ENCODE assay signal across 19 cellular contexts in the genomic region with DNA sequence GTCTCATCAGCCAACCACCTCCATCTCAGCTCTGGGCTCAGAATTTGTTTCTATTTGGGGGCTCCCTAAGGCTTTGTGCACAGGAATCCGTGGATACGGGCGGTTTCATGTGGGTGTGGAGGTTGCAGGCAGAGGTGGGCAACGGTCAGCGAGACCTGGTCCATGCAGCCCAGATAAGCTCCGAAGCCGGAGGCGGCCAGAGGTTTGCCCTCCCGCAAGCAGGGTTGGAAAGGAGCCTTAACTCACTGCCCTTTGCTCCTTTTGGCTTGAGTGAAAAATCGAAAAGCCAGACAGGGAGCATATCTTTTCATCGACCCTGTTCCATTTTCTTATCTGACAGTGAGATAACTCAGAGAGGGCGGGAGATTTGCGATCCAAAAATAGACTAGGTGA. TPM values are rescaled to one million over a fixed set of nuclear protein-coding genes. Genes with fewer than 3 reads are reported as not detected.
DNase-seq lines count a peak whose midpoint lies in the region; ATAC-seq and TF ChIP-seq lines count a peak whose summit lies in the region.
"Had no signal": no experiment of that assay in that cellular context is flagged by ENCODE, and none has a peak within 500 bp of the region (broad histone marks: within the 10 kb centered on the region; RNA-seq: fewer than 3 reads in every experiment).

No MANE protein-coding gene starts in this region.

- no peak overlapping the region for H2BK15ac ChIP-seq in mesendoderm (replicated peaks; ENCODE audit: low read depth)

- H2AK5ac ChIP-seq in mesendoderm (ENCODE audit: low read length) = no peak overlapping the region

- DNase-seq in SK-N-DZ (ENCODE audit: low spot score) (peak; percentile 8), dorsolateral prefrontal cortex (peak in 2 of 10 donors; percentile 13 to 50), mesendoderm (peak; percentile 18), GM19240 (ENCODE audit: insufficient read length, low spot score) (no peak), HCEC 1CT (no peak)
- no peak for DNase-seq in stimulated activated effector memory CD8-positive, alpha-beta T cell treated with anti-CD3 and anti-CD28 coated beads, Interleukin-12 subunit alpha, Interleukin-12 subunit beta, amount 100 ng/mL, for 72 hours (ENCODE audit: low spot score in 2 of 2)
- DNase-seq: activated CD4-positive, alpha-beta T cell treated with anti-CD3 and anti-CD28 coated beads for 36 hours; activated CD8-positive, alpha-beta memory T cell treated with anti-CD3 and anti-CD28 coated beads, Interleukin-2, amount 50 U/mL, for 48 hours; activated naive CD4-positive, alpha-beta T cell treated with anti-CD3 and anti-CD28 coated beads, Interleukin-2, amount 50 U/mL, for 16 hours; central memory CD4-positive, alpha-beta T cell; DMS 273 treated with DMSO at 0.1 percent for 48 hours; foreskin keratinocyte had no signal

- no peaks in the 10 kb centered on the region for H3K36me3 ChIP-seq in mesendoderm (ENCODE audit: control insufficient read depth, insufficient read depth, low read length)

- H3K4me1 ChIP-seq in mesendoderm (ENCODE audit: control insufficient read depth, low read depth, low read length) = no peaks in the 10 kb centered on the region
- H3K4me1 ChIP-seq: foreskin keratinocyte had no signal

- H3K9me3 Mint-ChIP-seq in stimulated activated effector memory CD8-positive, alpha-beta T cell treated with anti-CD3 and anti-CD28 coated beads, Interleukin-12 subunit alpha, Interleukin-12 subunit beta, amount 100 ng/mL, for 72 hours = no peaks in the 10 kb centered on the region

- TF ChIP-seq CTCF in dorsolateral prefrontal cortex (IDR thresholded peaks at IDR 0.05 in 54 of 56, conservative IDR thresholded peaks at IDR 0.05 in 2 of 56; ENCODE audit: low read depth in 1 of 56, partially characterized antibody in 56 of 56) = no peak

- no peak overlapping the region for H3K4ac ChIP-seq in mesendoderm (ENCODE audit: low read depth, low read length)

- H3K79me1 ChIP-seq in mesendoderm (ENCODE audit: low read length) = no peaks in the 10 kb centered on the region

- peak overlapping the region; percentile 76 to 99 (median 96) for H3K27ac ChIP-seq in dorsolateral prefrontal cortex
- no peak overlapping the region for H3K27ac ChIP-seq in mesendoderm (ENCODE audit: low read depth, low read length)
- H3K27ac ChIP-seq: foreskin keratinocyte, HL-60, KMS-11 had no signal

- H3K79me2 ChIP-seq in mesendoderm (ENCODE audit: control insufficient read depth, insufficient read depth, low read length) = no peaks in the 10 kb centered on the region

- H4K5ac ChIP-seq in mesendoderm (ENCODE audit: low read length) = no peak overlapping the region

- peak; percentile 13 for ATAC-seq in stimulated activated effector memory CD8-positive, alpha-beta T cell treated with anti-CD3 and anti-CD28 coated beads, Interleukin-12 subunit alpha, Interleukin-12 subunit beta, amount 100 ng/mL, for 72 hours
- no peak for ATAC-seq in HG03432 (IDR thresholded peaks at IDR 0.05; ENCODE audit: unreplicated experiment)
- ATAC-seq: activated CD4-positive, alpha-beta T cell treated with anti-CD3 and anti-CD28 coated beads for 36 hours; foreskin keratinocyte had no signal

- no peak overlapping the region for H3K18ac ChIP-seq in mesendoderm (ENCODE audit: low read length)

- no peak overlapping the region for H4K8ac ChIP-seq in mesendoderm (ENCODE audit: low read depth, low read length)

- H3K27me3 ChIP-seq in dorsolateral prefrontal cortex = no peaks in the 10 kb centered on the region
- no peaks in the 10 kb centered on the region for H3K27me3 ChIP-seq in mesendoderm (ENCODE audit: insufficient read depth, low read length, poor library complexity)

- no peaks in the 10 kb centered on the region for H3K36me3 Mint-ChIP-seq in stimulated activated effector memory CD8-positive, alpha-beta T cell treated with anti-CD3 and anti-CD28 coated beads, Interleukin-12 subunit alpha, Interleukin-12 subunit beta, amount 100 ng/mL, for 72 hours

- no peak overlapping the region for H3K4me3 Mint-ChIP-seq in stimulated activated effector memory CD8-positive, alpha-beta T cell treated with anti-CD3 and anti-CD28 coated beads, Interleukin-12 subunit alpha, Interleukin-12 subunit beta, amount 100 ng/mL, for 72 hours
- H3K4me3 Mint-ChIP-seq: activated CD4-positive, alpha-beta T cell treated with anti-CD3 and anti-CD28 coated beads for 36 hours had no signal

- peak overlapping the region; percentile 44 for H3K4me2 ChIP-seq in mesendoderm (ENCODE audit: low read length)
- H3K4me2 ChIP-seq: KMS-11 had no signal

- H3K23ac ChIP-seq in mesendoderm (ENCODE audit: low read length) = no peak overlapping the region

- no peak overlapping the region for H2BK120ac ChIP-seq in mesendoderm (ENCODE audit: low read depth, low read length)

- intact Hi-C loops in dorsolateral prefrontal cortex (cut with DNase I) = loop anchor here in 1 of 2 donors (10.0 kb wide), 2 partner anchors 60 to 170 kb away; no protein-coding TSS in a partner anchor

- no peak overlapping the region for H3K27ac Mint-ChIP-seq in stimulated activated effector memory CD8-positive, alpha-beta T cell treated with anti-CD3 and anti-CD28 coated beads, Interleukin-12 subunit alpha, Interleukin-12 subunit beta, amount 100 ng/mL, for 72 hours
- H3K27ac Mint-ChIP-seq: activated CD4-positive, alpha-beta T cell treated with anti-CD3 and anti-CD28 coated beads for 36 hours had no signal

- peak overlapping the region; percentile 50 for H3K9ac ChIP-seq in mesendoderm (ENCODE audit: low read length)
- H3K9ac ChIP-seq: KMS-11 had no signal

- H3K4me1 Mint-ChIP-seq in stimulated activated effector memory CD8-positive, alpha-beta T cell treated with anti-CD3 and anti-CD28 coated beads, Interleukin-12 subunit alpha, Interleukin-12 subunit beta, amount 100 ng/mL, for 72 hours = no peaks in the 10 kb centered on the region
- H3K4me1 Mint-ChIP-seq: activated CD4-positive, alpha-beta T cell treated with anti-CD3 and anti-CD28 coated beads for 36 hours had no signal

- no peak overlapping the region for H2BK5ac ChIP-seq in mesendoderm (ENCODE audit: low read length)

- peak overlapping the region; percentile 79 for H3K56ac ChIP-seq in mesendoderm (ENCODE audit: low read length)

- H3K4me3 ChIP-seq in dorsolateral prefrontal cortex = peak overlapping the region; percentile 58 to 90 (median 75)
- H3K4me3 ChIP-seq in mesendoderm (ENCODE audit: low read length) = peak overlapping the region; percentile 28
- H3K4me3 ChIP-seq: mucosa of descending colon had no signal

- WGBS in mesendoderm (ENCODE audit: extremely low coverage, insufficient coverage, low lambda C conversion rate) = no CpG with 5 or more reads among the region's 13 CpGs

RNA-seq across cellular contexts. Expression of a gene that starts 1.5 kb away (rescaled TPM):
- not detected in 2 replicates for polyA plus RNA-seq in SK-N-DZ (2014; cell fraction: cytosol; rRNA removed)
- not detected in 2 replicates for polyA plus RNA-seq in SK-N-DZ (2014; cell fraction: nucleus; rRNA removed)
- total RNA-seq in dorsolateral prefrontal cortex = 100 to 1,000 TPM in 15 of 120 experiments, 10 to 100 TPM in 105; 39.3 to 160 (median 71.7) TPM
- polyA plus RNA-seq in mesendoderm (2013, experiment 1 of 2) = 0.15 TPM
- polyA plus RNA-seq in mesendoderm (2013, experiment 2 of 2) = 0.11 TPM
- total RNA-seq: activated CD4-positive, alpha-beta T cell treated with anti-CD3 and anti-CD28 coated beads for 36 hours; endothelial cell of umbilical vein; foreskin keratinocyte; mucosa of descending colon; Right ventricle myocardium inferior had no signal
- polyA plus RNA-seq: BJ, endothelial cell of umbilical vein, foreskin keratinocyte had no signal

Comparison
In these comparisons a context has a peak if more than half of its experiments do, and no peak if none do; other contexts are left out.
1. DNase-seq: peak in SK-N-DZ (single experiment) and mesendoderm (single experiment); none in stimulated activated effector memory CD8-positive, alpha-beta T cell treated with anti-CD3 and anti-CD28 coated beads, Interleukin-12 subunit alpha, Interleukin-12 subunit beta, amount 100 ng/mL, for 72 hours (0 of 2), GM19240 (single experiment) and HCEC 1CT (single experiment).